Comparison of ENCODE assay signal across 20 cellular contexts in the genomic region with DNA sequence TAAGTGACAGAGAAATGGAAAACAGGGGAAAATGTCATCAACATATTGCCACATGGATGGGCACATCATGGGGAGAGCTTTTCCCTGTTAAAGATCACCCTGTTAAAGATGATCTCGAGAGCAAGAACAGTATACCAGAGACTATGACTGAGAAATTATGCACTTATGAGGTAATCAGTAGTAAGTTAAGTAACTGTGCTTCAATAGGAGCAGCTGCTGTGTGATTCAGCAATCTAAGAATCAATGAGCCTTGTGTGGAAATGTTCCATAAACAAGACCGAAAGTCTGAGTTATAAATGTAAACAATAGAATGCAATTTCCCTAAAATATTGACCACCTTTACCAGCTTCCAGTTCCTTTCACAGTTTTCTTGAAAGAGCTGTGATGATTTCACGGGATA.
A peak's percentile ranks its signal among the peaks of the same experiment; 100 is the strongest.
DNase-seq lines count a peak whose midpoint lies in the region; TF ChIP-seq lines count a peak whose summit lies in the region.
"Had no signal": no experiment of that assay in that cellular context is flagged by ENCODE, and none has a peak within 500 bp of the region (broad histone marks: within the 10 kb centered on the region; RNA-seq: fewer than 3 reads in every experiment).

No MANE protein-coding gene starts in this region.

- H3K4ac ChIP-seq in mesenchymal stem cell (ENCODE audit: low read depth in 1 of 2, low read length in 2 of 2): no peak overlapping the region

- H4K91ac ChIP-seq in mesenchymal stem cell (ENCODE audit: low read length): no peak overlapping the region

- H3K27me3 Mint-ChIP-seq in mesothelial cell of epicardium (ENCODE audit: low read depth): no peaks in the 10 kb centered on the region
- H3K27me3 Mint-ChIP-seq: CD4-positive, alpha-beta T cell; stimulated activated naive B cell treated with anti-CD40 and anti-IgM and Interleukin-4, amounts not matched to agents 10 μg/mL and 1 μg/mL and 100 μg/mL, for 72 hours had no signal

- H3K9ac ChIP-seq in endocrine pancreas (ENCODE audit: control insufficient read depth, insufficient read depth, low read length) (no peak overlapping the region), mesenchymal stem cell (ENCODE audit: low read length) (no peak overlapping the region)

- H3K4me2 ChIP-seq in mesenchymal stem cell (ENCODE audit: low read length, poor library complexity, severe bottlenecking): no peak overlapping the region

- H3K4me1 Mint-ChIP-seq in mesothelial cell of epicardium: no peaks in the 10 kb centered on the region
- H3K4me1 Mint-ChIP-seq: stimulated activated naive B cell treated with anti-CD40 and anti-IgM and Interleukin-4, amounts not matched to agents 10 μg/mL and 1 μg/mL and 100 μg/mL, for 72 hours had no signal

- H2BK15ac ChIP-seq in mesenchymal stem cell (ENCODE audit: low read depth, poor library complexity, severe bottlenecking): no peak overlapping the region

- H3K18ac ChIP-seq in mesenchymal stem cell (ENCODE audit: low read depth in 1 of 2, low read length in 2 of 2): no peak overlapping the region

- H2BK120ac ChIP-seq in mesenchymal stem cell (ENCODE audit: low read depth, low read length): no peak overlapping the region

- peaks cover 21% of the 10 kb centered on the region for H3K4me1 ChIP-seq in endocrine pancreas (ENCODE audit: control insufficient read depth, insufficient read depth, low read length)
- no peaks in the 10 kb centered on the region for H3K4me1 ChIP-seq in mesenchymal stem cell (ENCODE audit: control insufficient read depth, insufficient read depth, low read depth, low read length)
- H3K4me1 ChIP-seq: testis had no signal

- H3K9me3 ChIP-seq in endocrine pancreas (ENCODE audit: control insufficient read depth, low read length) (no peaks in the 10 kb centered on the region), mesenchymal stem cell (ENCODE audit: control insufficient read depth, low read length) (no peaks in the 10 kb centered on the region)
- H3K9me3 ChIP-seq: testis had no signal

- no peak overlapping the region for H3K23ac ChIP-seq in mesenchymal stem cell (ENCODE audit: low read length in 2 of 2)

- DNase-seq in EH (ENCODE audit: low read depth): peak; percentile 70
- peak; percentile 8 for DNase-seq in NCI-H69 (lab: John Stamatoyannopoulos, UW)
- peak; percentile 88 for DNase-seq in mesenchymal stem cell
- DNase-seq in mesothelial cell of epicardium (ENCODE audit: low spot score in 2 of 2, unreplicated experiment in 2 of 2): no peak
- no peak for DNase-seq in coronary artery (ENCODE audit: low spot score)
- no peak for DNase-seq in NCI-H1105 (lab: John Stamatoyannopoulos, UW)
- no peak for DNase-seq in HT-29 (ENCODE audit: low spot score)
- DNase-seq: activated CD8-positive, alpha-beta T cell treated with anti-CD3 and anti-CD28 coated beads, Interleukin-2, amount 10 ng/mL, durations not matched to agents 7 days and 5 days; activated naive CD4-positive, alpha-beta T cell treated with anti-CD3 and anti-CD28 coated beads for 36 hours; activated T-cell treated with anti-CD3 and anti-CD28 coated beads, Interleukin-2, amount 50 U/mL, for 4 hours; CD4-positive, alpha-beta T cell; DMS153; left cardiac atrium; mesendoderm; NCI-H1930; NCI-H510A; stimulated activated naive B cell treated with anti-CD40 and anti-IgM and Interleukin-4, amounts not matched to agents 10 μg/mL and 1 μg/mL and 100 μg/mL, for 72 hours; T-helper 9 cell; testis had no signal

- H2BK5ac ChIP-seq in mesenchymal stem cell (ENCODE audit: low read depth, low read length, poor library complexity, severe bottlenecking): no peak overlapping the region

- H3K27ac Mint-ChIP-seq in mesothelial cell of epicardium: no peak overlapping the region
- H3K27ac Mint-ChIP-seq: activated CD8-positive, alpha-beta T cell treated with anti-CD3 and anti-CD28 coated beads, Interleukin-2, amount 10 ng/mL, durations not matched to agents 7 days and 5 days; activated naive CD4-positive, alpha-beta T cell treated with anti-CD3 and anti-CD28 coated beads for 36 hours; CD4-positive, alpha-beta T cell; stimulated activated naive B cell treated with anti-CD40 and anti-IgM and Interleukin-4, amounts not matched to agents 10 μg/mL and 1 μg/mL and 100 μg/mL, for 72 hours had no signal

- no peak overlapping the region for H3K4me3 Mint-ChIP-seq in mesothelial cell of epicardium
- H3K4me3 Mint-ChIP-seq: activated CD8-positive, alpha-beta T cell treated with anti-CD3 and anti-CD28 coated beads, Interleukin-2, amount 10 ng/mL, durations not matched to agents 7 days and 5 days; activated naive CD4-positive, alpha-beta T cell treated with anti-CD3 and anti-CD28 coated beads for 36 hours; activated T-cell treated with anti-CD3 and anti-CD28 coated beads, Interleukin-2, amount 50 U/mL, for 4 hours; CD4-positive, alpha-beta T cell; stimulated activated naive B cell treated with anti-CD40 and anti-IgM and Interleukin-4, amounts not matched to agents 10 μg/mL and 1 μg/mL and 100 μg/mL, for 72 hours had no signal

- no peak overlapping the region for H2BK12ac ChIP-seq in mesenchymal stem cell (ENCODE audit: low read length in 2 of 2)

- H3K9me3 Mint-ChIP-seq in mesothelial cell of epicardium: no peaks in the 10 kb centered on the region

- 0% methylated on average over 1 of the region's 3 CpGs for WGBS in mesenchymal stem cell

- TF ChIP-seq CTCF in mesothelial cell of epicardium (IDR thresholded peaks at IDR 0.05; ENCODE audit: unreplicated experiment): no peak
- TF ChIP-seq CTCF in coronary artery (IDR thresholded peaks at IDR 0.05): no peak

- no peak overlapping the region for H2AFZ ChIP-seq in mesenchymal stem cell (ENCODE audit: low read depth, low read length)

- no peaks in the 10 kb centered on the region for H3K36me3 Mint-ChIP-seq in mesothelial cell of epicardium
- H3K36me3 Mint-ChIP-seq: stimulated activated naive B cell treated with anti-CD40 and anti-IgM and Interleukin-4, amounts not matched to agents 10 μg/mL and 1 μg/mL and 100 μg/mL, for 72 hours had no signal

- H3K4me3 ChIP-seq in endocrine pancreas (ENCODE audit: control insufficient read depth, insufficient read depth, low read length) (peak overlapping the region; percentile 34), mesenchymal stem cell (ENCODE audit: insufficient read depth in 1 of 2, low read depth in 1 of 2, low read length in 2 of 2) (no peak overlapping the region), coronary artery (no peak overlapping the region)
- H3K4me3 ChIP-seq: testis had no signal

- H3K36me3 ChIP-seq in endocrine pancreas (ENCODE audit: control insufficient read depth, insufficient read depth, low read length) (no peaks in the 10 kb centered on the region), mesenchymal stem cell (ENCODE audit: control insufficient read depth in 1 of 2, insufficient read depth in 2 of 2, low read depth in 1 of 2, low read length in 2 of 2) (no peaks in the 10 kb centered on the region)

- no peak overlapping the region for H2AK5ac ChIP-seq in mesenchymal stem cell (ENCODE audit: low read length, severe bottlenecking)

- H3K79me1 ChIP-seq in mesenchymal stem cell (replicated peaks; ENCODE audit: low read length, poor library complexity, severe bottlenecking): no peaks in the 10 kb centered on the region

- H3K14ac ChIP-seq in mesenchymal stem cell (ENCODE audit: low read length in 2 of 2): no peak overlapping the region

- H3K27me3 ChIP-seq in endocrine pancreas (ENCODE audit: control insufficient read depth, insufficient read depth, low read length): no peaks in the 10 kb centered on the region
- H3K27me3 ChIP-seq in mesenchymal stem cell (ENCODE audit: control insufficient read depth in 1 of 2, insufficient read depth in 1 of 2, low read length in 2 of 2): no peaks in the 10 kb centered on the region
- H3K27me3 ChIP-seq: testis had no signal

- no peak overlapping the region for H4K8ac ChIP-seq in mesenchymal stem cell (ENCODE audit: low read length)

- H3K27ac ChIP-seq in mesenchymal stem cell (ENCODE audit: low read length, poor library complexity, severe bottlenecking) (peak overlapping the region; percentile 86), coronary artery (no peak overlapping the region)
- H3K27ac ChIP-seq: testis had no signal

Comparison
In these comparisons a context has a peak if more than half of its experiments do, and no peak if none do; other contexts are left out.
1. DNase-seq: peak in EH (single experiment), NCI-H69 (single experiment) and mesenchymal stem cell (single experiment); none in mesothelial cell of epicardium (0 of 2), coronary artery (single experiment), NCI-H1105 (single experiment) and HT-29 (single experiment).